8 cellular contexts compared by ENCODE assay signal in the genomic region with DNA sequence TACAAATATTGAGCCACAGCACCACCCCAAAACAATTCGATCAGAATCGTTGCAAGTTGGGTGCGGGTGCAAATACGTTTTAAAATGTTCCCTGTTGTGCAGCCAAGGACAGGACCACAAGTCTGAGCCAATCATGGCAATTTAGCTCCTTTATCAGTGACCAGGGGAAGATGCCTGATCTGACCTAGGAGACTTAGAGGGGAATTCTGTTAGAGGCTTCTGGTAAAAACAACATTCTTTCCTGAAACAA. TPM values are rescaled to one million over a fixed set of nuclear protein-coding genes. Genes with fewer than 3 reads are reported as not detected.
DNase-seq lines count a peak whose midpoint lies in the region; ATAC-seq lines count a peak whose summit lies in the region.

No MANE protein-coding gene starts in this region.

- DNase-seq in NCI-H345 (lab: John Stamatoyannopoulos, UW), result peak; percentile 66
- DNase-seq in NCI-H345 treated with DMSO at 0.1 percent for 48 hours (lab: John Stamatoyannopoulos, UW; ENCODE audit: unreplicated experiment), result no peak
- DNase-seq in activated CD4-positive, alpha-beta memory T cell treated with anti-CD3 and anti-CD28 coated beads, Interleukin-2, amount 10 ng/mL, durations not matched to agents 7 days and 5 days, result no peak
- DNase-seq in pons (ENCODE audit: low spot score), result no peak
- DNase-seq in SIG-M5 (lab: John Stamatoyannopoulos, UW), result no peak

- no peaks in the 10 kb centered on the region for H3K27me3 ChIP-seq in stomach smooth muscle (ENCODE audit: control insufficient read depth in 1 of 2, insufficient read depth in 2 of 2, low read length in 2 of 2)

- POLR2A ChIA-PET in activated CD4-positive, alpha-beta memory T cell treated with anti-CD3 and anti-CD28 coated beads, Interleukin-2, amount 10 ng/mL, durations not matched to agents 7 days and 5 days (lab: Charles Lee), result interaction anchor here (0.9 to 1.9 kb wide), 3 partner anchors 14 to 38 kb away, joined by 3 to 10 read pairs (median 6); partner anchors contain the start of gene PHF3

- H3K4me3 ChIP-seq in iPS-18c (ENCODE audit: insufficient read depth, low read depth, low read length) (peak overlapping the region; percentile 76), stomach smooth muscle (ENCODE audit: low read length in 2 of 2) (peak overlapping the region; percentile 90)

- H3K27ac ChIP-seq in stomach smooth muscle (ENCODE audit: low read length), result no peak overlapping the region

- CTCF ChIA-PET in activated CD4-positive, alpha-beta memory T cell treated with anti-CD3 and anti-CD28 coated beads, Interleukin-2, amount 10 ng/mL, durations not matched to agents 7 days and 5 days (lab: Charles Lee), result interaction anchor here (0.6 to 4.2 kb wide), 33 partner anchors 9 to 246 kb away, joined by 3 to 60 read pairs (median 4); partner anchors contain the start of gene PHF3

- H3K9me3 ChIP-seq in iPS-18c (ENCODE audit: control insufficient read depth, insufficient read depth, low read length) (no peaks in the 10 kb centered on the region), stomach smooth muscle (ENCODE audit: control insufficient read depth in 2 of 2, low read length in 2 of 2) (no peaks in the 10 kb centered on the region)

- H3K9me3 Mint-ChIP-seq in activated CD4-positive, alpha-beta memory T cell treated with anti-CD3 and anti-CD28 coated beads, Interleukin-2, amount 10 ng/mL, durations not matched to agents 7 days and 5 days, result no peaks in the 10 kb centered on the region

- H3K36me3 ChIP-seq in stomach smooth muscle (ENCODE audit: control insufficient read depth in 2 of 2, insufficient read depth in 2 of 2, low read length in 2 of 2), result no peaks in the 10 kb centered on the region

- H3K4me1 Mint-ChIP-seq in activated CD4-positive, alpha-beta memory T cell treated with anti-CD3 and anti-CD28 coated beads, Interleukin-2, amount 10 ng/mL, durations not matched to agents 7 days and 5 days, result peaks cover 21% of the 10 kb centered on the region

- no peak overlapping the region for H3K27ac Mint-ChIP-seq in activated CD4-positive, alpha-beta memory T cell treated with anti-CD3 and anti-CD28 coated beads, Interleukin-2, amount 10 ng/mL, durations not matched to agents 7 days and 5 days

- peak overlapping the region; percentile 53 to 75 for H3K9ac ChIP-seq in stomach smooth muscle (ENCODE audit: low read length in 2 of 2)

- peaks cover 6% of the 10 kb centered on the region for H3K27me3 Mint-ChIP-seq in activated CD4-positive, alpha-beta memory T cell treated with anti-CD3 and anti-CD28 coated beads, Interleukin-2, amount 10 ng/mL, durations not matched to agents 7 days and 5 days

- no peaks in the 10 kb centered on the region for H3K36me3 Mint-ChIP-seq in activated CD4-positive, alpha-beta memory T cell treated with anti-CD3 and anti-CD28 coated beads, Interleukin-2, amount 10 ng/mL, durations not matched to agents 7 days and 5 days (ENCODE audit: low read depth)

- H3K4me1 ChIP-seq in stomach smooth muscle (ENCODE audit: control insufficient read depth, insufficient read depth, low read length), result peaks cover 3% of the 10 kb centered on the region

- ATAC-seq in HG02973 (IDR thresholded peaks at IDR 0.05; ENCODE audit: unreplicated experiment), result peak; percentile 17

- peak overlapping the region; percentile 73 for H3K4me3 Mint-ChIP-seq in activated CD4-positive, alpha-beta memory T cell treated with anti-CD3 and anti-CD28 coated beads, Interleukin-2, amount 10 ng/mL, durations not matched to agents 7 days and 5 days

RNA-seq across cellular contexts. Expression of gene PTP4A1, which starts 25.6 kb away (rescaled TPM):
- total RNA-seq in activated CD4-positive, alpha-beta memory T cell treated with anti-CD3 and anti-CD28 coated beads, Interleukin-2, amount 10 ng/mL, durations not matched to agents 7 days and 5 days, result 10 to 100 TPM; 62.7 to 63.7 TPM

RNA-seq across cellular contexts. Expression of gene PHF3, which starts 37.7 kb away (rescaled TPM):
- 10 to 100 TPM; 53.9 to 57.8 TPM for total RNA-seq in activated CD4-positive, alpha-beta memory T cell treated with anti-CD3 and anti-CD28 coated beads, Interleukin-2, amount 10 ng/mL, durations not matched to agents 7 days and 5 days
